In genomic region chr1:28193701-28194161, GRCh38 we compare ENCODE assay signal across 20 cellular contexts. TPM values are rescaled to one million over a fixed set of nuclear protein-coding genes. Genes with fewer than 3 reads are reported as not detected.
A peak's percentile ranks its signal among the peaks of the same experiment; 100 is the strongest.
DNase-seq lines count a peak whose midpoint lies in the region; ATAC-seq, FAIRE-seq and TF ChIP-seq lines count a peak whose summit lies in the region.
"Had no signal": no experiment of that assay in that cellular context is flagged by ENCODE, and none has a peak within 500 bp of the region (broad histone marks: within the 10 kb centered on the region; RNA-seq: fewer than 3 reads in every experiment).

No MANE protein-coding gene starts in this region.

- H3K4me1 ChIP-seq in Panc1 (ENCODE audit: control insufficient read depth, insufficient read depth, low read length) = peaks cover 4% of the 10 kb centered on the region; the same call in 1 of the 2 replicates
- no peaks in the 10 kb centered on the region for H3K4me1 ChIP-seq in pancreas
- peaks cover 9 to 20% of the 10 kb centered on the region in 2 donors for H3K4me1 ChIP-seq in naive thymus-derived CD4-positive, alpha-beta T cell (ENCODE audit: control insufficient read depth in 2 of 2, insufficient read depth in 2 of 2, low read length in 2 of 2)

- no peaks in the 10 kb centered on the region for H3K36me3 ChIP-seq in Panc1 (ENCODE audit: control insufficient read depth, insufficient read depth, low read length)
- H3K36me3 ChIP-seq in pancreas = peaks cover 0 to 6% (median 0%) of the 10 kb centered on the region in 3 donors
- H3K36me3 ChIP-seq in naive thymus-derived CD4-positive, alpha-beta T cell (ENCODE audit: control insufficient read depth in 2 of 3, insufficient read depth in 3 of 3, low read length in 3 of 3) = peaks cover 0 to 10% (median 0%) of the 10 kb centered on the region in 3 experiments
- H3K36me3 ChIP-seq: neural progenitor cell had no signal

- TF ChIP-seq CTCF in Panc1 (IDR thresholded peaks at IDR 0.05) (no peak), pancreas (IDR thresholded peaks at IDR 0.05) (no peak), foreskin fibroblast (IDR thresholded peaks at IDR 0.05; ENCODE audit: low read depth, low read length) (no peak)

- 0 out of 2 replicates have a peak, but pooled peaks have one; percentile 7 for ATAC-seq in Panc1
- ATAC-seq in pancreas = peak in 3 of 4 donors; percentile 55 to 82 (median 62)
- no peak for ATAC-seq in naive thymus-derived CD4-positive, alpha-beta T cell
- no peak for ATAC-seq in HG03045 (IDR thresholded peaks at IDR 0.05; ENCODE audit: unreplicated experiment)
- ATAC-seq: activated CD8-positive, alpha-beta memory T cell treated with anti-CD3 and anti-CD28 coated beads, Interleukin-2, amount 10 ng/mL, durations not matched to agents 7 days and 5 days; sciatic nerve had no signal

- H3K36me3 Mint-ChIP-seq in naive thymus-derived CD4-positive, alpha-beta T cell = peaks cover 7 to 31% (median 19%) of the 10 kb centered on the region in 5 donors

- CTCF ChIA-PET in Panc1 (lab: Charles Lee) = no interaction called here
- CTCF ChIA-PET in naive thymus-derived CD4-positive, alpha-beta T cell (lab: Charles Lee) = interaction anchor here (0.5 kb wide), 1 partner anchor 592 kb away, joined by 3 read pairs; no protein-coding TSS in a partner anchor

- H3K4me3 ChIP-seq in Panc1 (ENCODE audit: low read depth in 2 of 2, low read length in 2 of 2) (no peak overlapping the region), pancreas (no peak overlapping the region), foreskin fibroblast (ENCODE audit: low read depth in 1 of 2, low read length in 2 of 2) (no peak overlapping the region)
- no peak overlapping the region for H3K4me3 ChIP-seq in naive thymus-derived CD4-positive, alpha-beta T cell (ENCODE audit: low read length)
- H3K4me3 ChIP-seq: left ventricle myocardium inferior, neural progenitor cell had no signal

- intact Hi-C loops in Panc1 (cut with micrococcal nuclease; ENCODE audit: unreplicated experiment) = no loop called here
- intact Hi-C loops in pancreas (cut with DNase I) = no loop called here
- intact Hi-C loops in naive thymus-derived CD4-positive, alpha-beta T cell (cut with micrococcal nuclease) = no loop called here

- H3K27me3 ChIP-seq in Panc1 (ENCODE audit: control insufficient read depth, insufficient read depth, low read length) (no peaks in the 10 kb centered on the region), pancreas (no peaks in the 10 kb centered on the region)
- no peaks in the 10 kb centered on the region for H3K27me3 ChIP-seq in naive thymus-derived CD4-positive, alpha-beta T cell (ENCODE audit: control insufficient read depth in 2 of 2, insufficient read depth in 2 of 2, low read length in 2 of 2)
- H3K27me3 ChIP-seq: neural progenitor cell had no signal

- H3K27ac ChIP-seq in Panc1 (ENCODE audit: low read length) (no peak overlapping the region), pancreas (no peak overlapping the region)
- no peak overlapping the region for H3K27ac ChIP-seq in naive thymus-derived CD4-positive, alpha-beta T cell (ENCODE audit: low read depth, low read length)
- H3K27ac ChIP-seq: HL-60, left ventricle myocardium inferior, neural progenitor cell had no signal

- H3K27ac Mint-ChIP-seq in naive thymus-derived CD4-positive, alpha-beta T cell = no peak overlapping the region
- H3K27ac Mint-ChIP-seq: activated CD8-positive, alpha-beta memory T cell treated with anti-CD3 and anti-CD28 coated beads, Interleukin-2, amount 10 ng/mL, durations not matched to agents 7 days and 5 days had no signal

- H3K27me3 Mint-ChIP-seq in naive thymus-derived CD4-positive, alpha-beta T cell = peaks cover 0 to 14% (median 0%) of the 10 kb centered on the region in 5 donors
- H3K27me3 Mint-ChIP-seq: central memory CD8-positive, alpha-beta T cell had no signal

- peaks cover 11 to 25% (median 18%) of the 10 kb centered on the region in 7 donors for H3K4me1 Mint-ChIP-seq in naive thymus-derived CD4-positive, alpha-beta T cell

- in situ Hi-C loops in Panc1 (cut with HindIII; ENCODE audit: low pct_unique_long_range_greater_than_20kb, low sequenced_read_pairs) = no loop called here

- H3K9me3 Mint-ChIP-seq in naive thymus-derived CD4-positive, alpha-beta T cell = peaks cover 0 to 2% (median 0%) of the 10 kb centered on the region in 11 donors
- H3K9me3 Mint-ChIP-seq: central memory CD8-positive, alpha-beta T cell; neural progenitor cell had no signal

- no TSS peak for BruUV-seq in Panc1 (replicated peaks; lab: Mats Ljungman, UMichigan)

- H3K9me3 ChIP-seq in Panc1 (ENCODE audit: control insufficient read depth, insufficient read depth, low read depth, low read length) (no peaks in the 10 kb centered on the region), pancreas (no peaks in the 10 kb centered on the region)
- H3K9me3 ChIP-seq in naive thymus-derived CD4-positive, alpha-beta T cell (ENCODE audit: control insufficient read depth in 2 of 3, low read length in 3 of 3) = peaks cover 0 to 2% (median 0%) of the 10 kb centered on the region in 3 experiments
- H3K9me3 ChIP-seq: left ventricle myocardium inferior, SK-N-SH had no signal

- POLR2A ChIA-PET in Panc1 (lab: Charles Lee) = no interaction called here
- POLR2A ChIA-PET in naive thymus-derived CD4-positive, alpha-beta T cell (lab: Charles Lee) = no interaction called here

- no peak for FAIRE-seq in pancreas (lab: Jason Lieb, UNC)
- FAIRE-seq: endometrium had no signal

- peak; percentile 60 for DNase-seq in NCI-H82 (lab: John Stamatoyannopoulos, UW)
- no peak for DNase-seq in NCI-H82 treated with DMSO at 0.1 percent for 48 hours (lab: John Stamatoyannopoulos, UW; ENCODE audit: unreplicated experiment)
- no peak for DNase-seq in Panc1 (ENCODE audit: low read depth, low spot score)
- DNase-seq in iPS DF 19.7 (ENCODE audit: low read depth, low spot score) = peak; percentile 40
- peak in 1 of 6 donors; percentile 53 for DNase-seq in pancreas
- DNase-seq in naive thymus-derived CD4-positive, alpha-beta T cell = no peak
- no peak for DNase-seq in foreskin fibroblast
- DNase-seq: 8988T; activated CD8-positive, alpha-beta memory T cell treated with anti-CD3 and anti-CD28 coated beads, Interleukin-2, amount 10 ng/mL, durations not matched to agents 7 days and 5 days; GOT3; left ventricle myocardium inferior; NCI-H2081 treated with DMSO at 0.1 percent for 48 hours; SK-N-SH had no signal

- H3K4me3 Mint-ChIP-seq in naive thymus-derived CD4-positive, alpha-beta T cell = no peak overlapping the region
- H3K4me3 Mint-ChIP-seq: activated CD8-positive, alpha-beta memory T cell treated with anti-CD3 and anti-CD28 coated beads, Interleukin-2, amount 10 ng/mL, durations not matched to agents 7 days and 5 days; central memory CD8-positive, alpha-beta T cell; neural progenitor cell had no signal

- 72 to 90% methylated on average over 6 to 8 of the region's 8 CpGs for WGBS in pancreas, 2 donors

RNA-seq across cellular contexts. Expression of gene PTAFR, which starts 17.2 kb away (rescaled TPM):
- total RNA-seq in Panc1 (2021; ENCODE audit: unreplicated experiment) (0.13 TPM), pancreas (10 to 100 TPM in 1 of 6 donors, 1 to 10 TPM in 2, under 1 TPM in 3; 0.37 to 13.7 (median 1.4) TPM)
- 0.05 TPM for polyA plus RNA-seq in Panc1 (2012; ENCODE audit: insufficient read length)
- polyA plus RNA-seq in pancreas = 1 to 10 TPM in 1 of 2 donors, under 1 TPM in 1; 0.76 to 1.0 TPM
- total RNA-seq in naive thymus-derived CD4-positive, alpha-beta T cell = 10 to 100 TPM in 1 of 5 experiments, 1 to 10 TPM in 3, under 1 TPM in 1; 0.31 to 21.2 (median 1.2) TPM
- polyA plus RNA-seq in naive thymus-derived CD4-positive, alpha-beta T cell = 1 to 10 TPM in 1 of 2 donors, under 1 TPM in 1; 0.51 to 2.0 TPM
- total RNA-seq: glomerular endothelial cell had no signal

RNA-seq across cellular contexts. Expression of gene DNAJC8, which starts 39.1 kb away (rescaled TPM):
- total RNA-seq in Panc1 (2021; ENCODE audit: unreplicated experiment) (127 TPM), pancreas (10 to 100 TPM; 12.1 to 30.8 (median 16.6) TPM)
- 94.8 TPM for polyA plus RNA-seq in Panc1 (2012; ENCODE audit: insufficient read length)
- polyA plus RNA-seq in pancreas = 10 to 100 TPM; 23.5 to 45.1 TPM
- 100 to 1,000 TPM in 1 of 5 experiments, 10 to 100 TPM in 4; 54.2 to 102 (median 69.6) TPM for total RNA-seq in naive thymus-derived CD4-positive, alpha-beta T cell
- polyA plus RNA-seq in naive thymus-derived CD4-positive, alpha-beta T cell = 100 to 1,000 TPM; 148 to 174 TPM

RNA-seq across cellular contexts. Expression of gene ATP5IF1, which starts 42.2 kb away (rescaled TPM):
- total RNA-seq in Panc1 (2021; ENCODE audit: unreplicated experiment) (94.5 TPM), pancreas (10 to 100 TPM; 37.9 to 64.0 (median 53.9) TPM)
- 228 TPM for polyA plus RNA-seq in Panc1 (2012; ENCODE audit: insufficient read length)
- polyA plus RNA-seq in pancreas = 100 to 1,000 TPM; 204 to 239 TPM
- 100 to 1,000 TPM in 4 of 5 experiments, 10 to 100 TPM in 1; 68.2 to 158 (median 104) TPM for total RNA-seq in naive thymus-derived CD4-positive, alpha-beta T cell
- 100 to 1,000 TPM; 541 to 640 TPM for polyA plus RNA-seq in naive thymus-derived CD4-positive, alpha-beta T cell

Comparison
In these comparisons a context has a peak if more than half of its experiments do, and no peak if none do; other contexts are left out.
1. DNase-seq: peak in NCI-H82 (single experiment) and iPS DF 19.7 (single experiment); none in NCI-H82 treated with DMSO at 0.1 percent for 48 hours (single experiment), Panc1 (single experiment), naive thymus-derived CD4-positive, alpha-beta T cell (0 of 9) and foreskin fibroblast (0 of 2).
2. ATAC-seq: peak in Panc1 (single experiment) and pancreas (3 of 4); none in naive thymus-derived CD4-positive, alpha-beta T cell (single experiment) and HG03045 (single experiment).